Comparison of ENCODE assay signal across 8 cellular contexts in the genomic region with DNA sequence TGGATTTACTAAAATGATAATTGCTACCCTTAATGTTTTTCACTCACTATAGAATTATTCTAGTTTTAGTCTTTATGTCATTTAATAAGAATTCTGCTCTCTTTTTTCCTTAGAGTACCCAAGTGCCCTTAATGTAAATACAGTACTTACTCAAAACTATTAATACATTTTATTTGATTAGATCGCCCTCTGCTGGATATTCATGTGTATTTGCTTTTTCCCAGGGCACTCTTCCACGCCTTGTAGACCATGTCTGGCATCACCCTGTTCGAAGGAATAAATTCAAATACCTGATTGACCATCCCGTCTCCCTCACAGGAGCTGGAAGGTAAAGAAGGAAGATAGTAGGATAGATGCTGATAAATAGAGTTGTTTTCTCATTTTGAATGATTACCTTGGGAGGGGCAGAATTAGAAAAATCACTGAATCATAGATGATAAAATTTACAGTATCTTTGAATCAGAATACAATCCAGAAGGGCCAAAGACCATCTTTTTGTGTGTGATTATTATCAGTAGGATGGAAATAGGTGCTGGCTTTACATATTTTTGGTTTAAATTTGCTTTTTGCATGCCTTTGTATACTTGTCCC. TPM values are rescaled to one million over a fixed set of nuclear protein-coding genes. Genes with fewer than 3 reads are reported as not detected.
DNase-seq lines count a peak whose midpoint lies in the region; ATAC-seq and TF ChIP-seq lines count a peak whose summit lies in the region.

No MANE protein-coding gene starts in this region.

- DNase-seq in AG04450 (ENCODE audit: low read depth, low spot score) (peak; percentile 54), GM12864 (ENCODE audit: low read depth) (no peak), Kasumi-1 (lab: John Stamatoyannopoulos, UW) (peak; percentile 92 to 93), NT2/D1 (ENCODE audit: low read depth, low spot score) (peak; percentile 57), amniotic stem cell (lab: John Stamatoyannopoulos, UW) (peak; percentile 33), right cardiac atrium (no peak), gastrocnemius medialis (no peak)

- H3K36me3 ChIP-seq in NT2/D1 (ENCODE audit: insufficient read depth, insufficient read length, low read length): no peaks in the 10 kb centered on the region
- H3K36me3 ChIP-seq in gastrocnemius medialis: no peaks in the 10 kb centered on the region

- H3K4me1 ChIP-seq in NT2/D1 (ENCODE audit: insufficient read depth, insufficient read length): no peaks in the 10 kb centered on the region
- no peaks in the 10 kb centered on the region for H3K4me1 ChIP-seq in right cardiac atrium (ENCODE audit: control insufficient read depth, insufficient read depth, low read length)
- H3K4me1 ChIP-seq in gastrocnemius medialis: peaks cover 0 to 6% of the 10 kb centered on the region in 2 donors

- intact Hi-C loops in right cardiac atrium (cut with DNase I) (loop anchor here (2.0 to 10.0 kb wide), 4 partner anchors 75 to 291 kb away; partner anchors contain the start of genes TOR3A (in 3 of the 4) and SOAT1 (in 2 of the 4)), gastrocnemius medialis (cut with DNase I; ENCODE audit: low total_unique reads) (loop anchor here (1.0 to 5.0 kb wide), 3 partner anchors 78 to 291 kb away; partner anchors contain the start of gene SOAT1)

- CTCF ChIA-PET in AG04450 (lab: Charles Lee): interaction anchor here (0.5 to 7.9 kb wide), 22 partner anchors 11 to 475 kb away, joined by 3 to 123 read pairs (median 3); no protein-coding TSS in a partner anchor

- TF ChIP-seq CTCF in AG04450 (IDR thresholded peaks at IDR 0.05; ENCODE audit: low read depth, low read length): peak; percentile 58
- peak; percentile 37 for TF ChIP-seq CTCF in GM12864 (IDR thresholded peaks at IDR 0.05; ENCODE audit: low read depth, low read length, missing control alignments)
- TF ChIP-seq CTCF in gastrocnemius medialis (IDR thresholded peaks at IDR 0.05 in 4 of 5, conservative IDR thresholded peaks at IDR 0.05 in 1 of 5): peak; percentile 64 to 78 (median 67)

- H3K27ac ChIP-seq in AG04450 (ENCODE audit: low read depth, low read length) (no peak overlapping the region), right cardiac atrium (ENCODE audit: low read length) (no peak overlapping the region), gastrocnemius medialis (no peak overlapping the region)

- no peak overlapping the region for H3K9ac ChIP-seq in NT2/D1 (ENCODE audit: insufficient read length, low read depth)

- no peaks in the 10 kb centered on the region; the same call in 1 of the 2 replicates for H3K9me3 ChIP-seq in AG04450 (ENCODE audit: control insufficient read depth, insufficient read depth, low read length)
- no peaks in the 10 kb centered on the region for H3K9me3 ChIP-seq in NT2/D1 (ENCODE audit: insufficient read depth, low read length)
- H3K9me3 ChIP-seq in right cardiac atrium (ENCODE audit: control insufficient read depth, low read length): no peaks in the 10 kb centered on the region
- no peaks in the 10 kb centered on the region for H3K9me3 ChIP-seq in gastrocnemius medialis

- H3K4me3 ChIP-seq in AG04450 (ENCODE audit: low read depth, low read length) (no peak overlapping the region), GM12864 (ENCODE audit: low read depth, low read length) (no peak overlapping the region), NT2/D1 (ENCODE audit: insufficient read length, low read depth) (no peak overlapping the region), right cardiac atrium (ENCODE audit: low read length) (no peak overlapping the region), gastrocnemius medialis (no peak overlapping the region)

- no peak for TF ChIP-seq POLR2A in gastrocnemius medialis (IDR thresholded peaks at IDR 0.05)

- no peaks in the 10 kb centered on the region for H3K27me3 ChIP-seq in AG04450 (ENCODE audit: control insufficient read depth, insufficient read depth, low read length)
- no peaks in the 10 kb centered on the region for H3K27me3 ChIP-seq in NT2/D1 (ENCODE audit: insufficient read depth, insufficient read length)
- no peaks in the 10 kb centered on the region for H3K27me3 ChIP-seq in right cardiac atrium (ENCODE audit: control insufficient read depth, insufficient read depth)
- no peaks in the 10 kb centered on the region for H3K27me3 ChIP-seq in gastrocnemius medialis

- ATAC-seq in right cardiac atrium (peak; percentile 32 to 39), gastrocnemius medialis (peak; percentile 44 to 51), GM21360 (IDR thresholded peaks at IDR 0.05; ENCODE audit: unreplicated experiment) (no peak)

- POLR2A ChIA-PET in AG04450 (lab: Yijun Ruan, JAX): no interaction called here

- in situ Hi-C loops in gastrocnemius medialis (cut with MboI; ENCODE audit: low sequenced_read_pairs in 4 of 4): loop anchor here (5.0 to 25.0 kb wide), 8 partner anchors 105 to 833 kb away; partner anchors contain the start of genes ABL2 (in 1 of the 4) and TOR3A (in 1 of the 4)

- WGBS in right cardiac atrium: 2% methylated on average over 4 of the region's 4 CpGs

RNA-seq across cellular contexts. Expression of gene AXDND1, which starts 4.1 kb away (rescaled TPM):
- polyA plus RNA-seq in AG04450 (2011; rRNA removed) (0.27 TPM in 1 of 2 replicates, not detected in the other), right cardiac atrium (not detected)
- 0.64 and 0.87 TPM in 2 replicates for polyA minus RNA-seq in AG04450 (2011; rRNA and poly(A)+ RNA removed)
- total RNA-seq in right cardiac atrium (not detected), gastrocnemius medialis (not detected)

Comparison
In these comparisons a context has a peak if more than half of its experiments do, and no peak if none do; other contexts are left out.
1. DNase-seq: peak in AG04450 (single experiment), Kasumi-1 (2 of 2), NT2/D1 (single experiment) and amniotic stem cell (single experiment); none in GM12864 (single experiment), right cardiac atrium (0 of 3) and gastrocnemius medialis (0 of 2).
2. Peak in every context shown above with its lines, with median percentiles within 50 percentile points of each other: CTCF ChIP-seq.